ENCODE assay signal across 18 cellular contexts in genomic region chr10:124003481-124004371, GRCh38.
DNase-seq lines count a peak whose midpoint lies in the region; ATAC-seq and TF ChIP-seq lines count a peak whose summit lies in the region.
"Had no signal": no experiment of that assay in that cellular context is flagged by ENCODE, and none has a peak within 500 bp of the region (broad histone marks: within the 10 kb centered on the region; RNA-seq: fewer than 3 reads in every experiment).

No MANE protein-coding gene starts in this region.

- in situ Hi-C loops in GM23248 (cut with MboI), result no loop called here

- H3K9me3 ChIP-seq in BLaER1 (no peaks in the 10 kb centered on the region), KOPT-K1 (ENCODE audit: insufficient read depth, low read length, poor library complexity, severe bottlenecking) (no peaks in the 10 kb centered on the region), sigmoid colon (no peaks in the 10 kb centered on the region), GM23248 (ENCODE audit: low read depth) (no peaks in the 10 kb centered on the region)
- H3K9me3 ChIP-seq: uterus had no signal

- 70 to 75% methylated on average over 11 of the region's 11 CpGs for WGBS in sigmoid colon, 2 donors
- 76% methylated on average over 11 of the region's 11 CpGs for WGBS in GM23248 (ENCODE audit: low coverage in 1 of 2, low lambda C conversion rate in 2 of 2, missing lambda C conversion rate in 2 of 2), 2 experiments

- no peak for TF ChIP-seq CTCF in sigmoid colon (IDR thresholded peaks at IDR 0.05)

- H3K4me3 ChIP-seq in BLaER1 (no peak overlapping the region), sigmoid colon (no peak overlapping the region), GM23248 (no peak overlapping the region)
- H3K4me3 ChIP-seq: hepatocyte, neural progenitor cell, uterus had no signal

- H3K79me2 ChIP-seq in GM23248 (ENCODE audit: insufficient read depth), result no peaks in the 10 kb centered on the region
- H3K79me2 ChIP-seq: hepatocyte had no signal

- H3K4me2 ChIP-seq in BLaER1 (no peak overlapping the region), GM23248 (ENCODE audit: unreplicated experiment) (no peak overlapping the region)
- H3K4me2 ChIP-seq: hepatocyte, neural progenitor cell had no signal

- no peaks in the 10 kb centered on the region for H3F3A ChIP-seq in GM23248 (ENCODE audit: insufficient read depth)

- H4K20me1 ChIP-seq in BLaER1 (peaks cover 90% of the 10 kb centered on the region), GM23248 (ENCODE audit: insufficient read depth) (no peaks in the 10 kb centered on the region)

- no peak for ATAC-seq in HG03442 (IDR thresholded peaks at IDR 0.05; ENCODE audit: unreplicated experiment)
- ATAC-seq: activated CD4-positive, CD25-positive, alpha-beta regulatory T cell treated with anti-CD3 and anti-CD28 coated beads, Interleukin-2, amount 50 U/mL, for 24 hours; right cardiac atrium had no signal

- TF ChIP-seq EP300 in sigmoid colon (IDR thresholded peaks at IDR 0.05), result no peak

- H3K27me3 ChIP-seq in BLaER1 (no peaks in the 10 kb centered on the region), sigmoid colon (no peaks in the 10 kb centered on the region), GM23248 (replicated peaks; ENCODE audit: insufficient read depth) (peaks cover 11% of the 10 kb centered on the region)
- H3K27me3 ChIP-seq: hepatocyte, neural progenitor cell, uterus had no signal

- H3K9me2 ChIP-seq in GM23248 (ENCODE audit: insufficient read depth), result no peaks in the 10 kb centered on the region

- H3K4me1 ChIP-seq in BLaER1 (peaks cover 69% of the 10 kb centered on the region), sigmoid colon (peaks cover 0 to 52% (median 48%) of the 10 kb centered on the region in 4 donors), GM23248 (ENCODE audit: insufficient read depth) (0 out of 2 replicates have a peak, but pooled peaks cover 5% of the 10 kb centered on the region)
- H3K4me1 ChIP-seq: uterus had no signal

- no peak overlapping the region for H2AFZ ChIP-seq in GM23248
- H2AFZ ChIP-seq: hepatocyte, neural progenitor cell had no signal

- intact Hi-C loops in sigmoid colon (cut with DNase I), result loop anchor here (2.0 kb wide), 1 partner anchor 251 kb away; no protein-coding TSS in a partner anchor

- DNase-seq in iPS-NIHi7 (ENCODE audit: extremely low spot score) (peak; percentile 1), sigmoid colon (peak; percentile 61), cerebellar nuclear complex (lab: John Stamatoyannopoulos, UW) (no peak), GM23248 (no peak), OCI-M1 (lab: John Stamatoyannopoulos, UW) (no peak)
- DNase-seq: activated gamma-delta T cell treated with Interleukin-2 at 50 U/mL for 16 hours, kidney glomerular epithelial cell, NCI-H146, NCI-H82, right cardiac atrium, T-helper 9 cell, uterus had no signal

- H3K36me3 ChIP-seq in BLaER1, result peaks cover 64% of the 10 kb centered on the region
- no peaks in the 10 kb centered on the region for H3K36me3 ChIP-seq in KOPT-K1 (ENCODE audit: insufficient read depth, low read length)
- no peaks in the 10 kb centered on the region for H3K36me3 ChIP-seq in sigmoid colon
- no peaks in the 10 kb centered on the region for H3K36me3 ChIP-seq in GM23248 (ENCODE audit: low read depth)
- H3K36me3 ChIP-seq: neural progenitor cell, uterus had no signal

- H3K9ac ChIP-seq in BLaER1 (no peak overlapping the region), GM23248 (no peak overlapping the region)
- H3K9ac ChIP-seq: neural progenitor cell had no signal

- TF ChIP-seq POLR2A in sigmoid colon (IDR thresholded peaks at IDR 0.05), result no peak

- H3K27ac ChIP-seq in BLaER1 (0 out of 2 replicates have a peak overlapping the region, but pooled peaks have one; percentile 11), KOPT-K1 (ENCODE audit: low read depth, low read length, poor library complexity, severe bottlenecking) (peak overlapping the region; percentile 22), sigmoid colon (peak overlapping the region; percentile 85 to 90 (median 89)), GM23248 (no peak overlapping the region)
- H3K27ac ChIP-seq: hepatocyte, neural progenitor cell, uterus had no signal

Comparison
In these comparisons a context has a peak if more than half of its experiments do, and no peak if none do; other contexts are left out.
1. DNase-seq: peak in iPS-NIHi7 (single experiment) and sigmoid colon (single experiment); none in cerebellar nuclear complex (0 of 2), GM23248 (single experiment) and OCI-M1 (single experiment).